In the genomic region with DNA sequence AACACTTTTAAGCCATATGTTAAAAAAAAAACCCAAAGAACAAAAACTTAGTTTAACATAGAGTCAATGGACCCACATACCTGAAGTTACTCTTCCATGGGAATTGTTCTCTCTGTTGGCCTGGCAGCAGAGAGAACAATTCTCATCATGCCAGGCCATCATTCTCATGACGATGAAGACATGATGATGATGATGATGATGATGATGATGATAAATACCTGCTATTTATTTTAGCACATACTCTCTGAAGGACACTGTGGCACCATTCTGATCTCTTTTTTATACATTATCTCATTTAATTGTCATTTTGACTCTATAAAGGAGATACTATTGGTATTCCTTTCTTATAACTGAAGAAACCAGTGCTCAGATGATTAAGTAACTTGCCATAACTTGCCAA, we compare ENCODE assay signal across 8 cellular contexts.
"Had no signal": no experiment of that assay in that cellular context is flagged by ENCODE, and none has a peak within 500 bp of the region (broad histone marks: within the 10 kb centered on the region; RNA-seq: fewer than 3 reads in every experiment).

No MANE protein-coding gene starts in this region.

- H3K4me1 ChIP-seq: HAP-1 had no signal

- H3K9me3 ChIP-seq: HAP-1 had no signal

- H3K36me3 ChIP-seq: HAP-1 had no signal

- H3K4me3 ChIP-seq: GM23248, HAP-1, K562 had no signal

- FAIRE-seq: K562 had no signal

- DNase-seq: GM23248, GOT3, H7, IMR-90, KG1 had no signal

- H2AFZ ChIP-seq: GM23248 had no signal

- H3K9ac ChIP-seq: GM23248 had no signal

- H3K27ac ChIP-seq: GM23248, HL-60 had no signal

- ATAC-seq: K562 had no signal
